1 cellular context compared by ENCODE assay signal in the genomic region with DNA sequence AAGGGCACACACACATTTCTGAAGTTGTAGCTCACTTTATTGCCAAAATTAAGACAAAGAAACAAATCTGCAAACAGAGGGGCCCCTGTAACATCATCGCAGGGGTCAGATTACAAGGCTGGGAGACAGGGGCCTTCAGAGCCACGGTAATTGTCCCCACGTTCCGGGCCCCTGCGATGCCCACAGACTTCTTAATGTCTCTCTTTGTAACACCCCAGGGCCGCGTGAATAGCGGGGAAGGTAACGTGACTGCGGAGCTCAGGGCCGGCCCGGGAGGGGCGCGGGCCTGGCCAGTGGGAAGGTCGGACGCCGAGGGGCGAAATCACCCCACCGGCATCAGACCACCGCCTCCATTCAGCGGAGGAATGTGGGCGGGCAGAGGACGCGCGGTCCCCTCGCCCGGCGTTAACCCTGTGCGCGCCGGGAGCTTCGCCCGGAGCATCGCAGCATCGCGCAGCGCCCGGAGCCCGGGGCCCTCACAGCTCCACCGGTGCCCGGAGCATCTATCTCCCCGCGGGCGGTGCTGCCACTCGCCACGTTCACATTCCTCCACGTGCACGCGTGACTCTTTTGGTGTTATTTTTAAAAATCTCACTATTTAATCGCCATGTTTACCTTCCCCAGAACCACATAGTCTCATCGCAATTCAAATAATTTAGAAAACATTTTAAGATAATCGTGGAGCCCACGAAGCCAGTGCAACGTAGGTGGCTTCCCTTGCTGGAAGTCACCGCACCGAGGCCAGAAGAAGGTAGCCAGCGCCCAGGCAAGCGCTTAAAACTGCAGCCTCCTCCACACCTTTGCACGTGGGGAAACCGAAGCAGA.
A peak's percentile ranks its signal among the peaks of the same experiment; 100 is the strongest.
TF ChIP-seq lines count a peak whose summit lies in the region.

No MANE protein-coding gene starts in this region.

TF ChIP-seq in HepG2, 621 proteins besides CTCF, POLR2A, EP300 and RAD21 (continued from another document and continues in another):
- TF ChIP-seq, protein P1, sequence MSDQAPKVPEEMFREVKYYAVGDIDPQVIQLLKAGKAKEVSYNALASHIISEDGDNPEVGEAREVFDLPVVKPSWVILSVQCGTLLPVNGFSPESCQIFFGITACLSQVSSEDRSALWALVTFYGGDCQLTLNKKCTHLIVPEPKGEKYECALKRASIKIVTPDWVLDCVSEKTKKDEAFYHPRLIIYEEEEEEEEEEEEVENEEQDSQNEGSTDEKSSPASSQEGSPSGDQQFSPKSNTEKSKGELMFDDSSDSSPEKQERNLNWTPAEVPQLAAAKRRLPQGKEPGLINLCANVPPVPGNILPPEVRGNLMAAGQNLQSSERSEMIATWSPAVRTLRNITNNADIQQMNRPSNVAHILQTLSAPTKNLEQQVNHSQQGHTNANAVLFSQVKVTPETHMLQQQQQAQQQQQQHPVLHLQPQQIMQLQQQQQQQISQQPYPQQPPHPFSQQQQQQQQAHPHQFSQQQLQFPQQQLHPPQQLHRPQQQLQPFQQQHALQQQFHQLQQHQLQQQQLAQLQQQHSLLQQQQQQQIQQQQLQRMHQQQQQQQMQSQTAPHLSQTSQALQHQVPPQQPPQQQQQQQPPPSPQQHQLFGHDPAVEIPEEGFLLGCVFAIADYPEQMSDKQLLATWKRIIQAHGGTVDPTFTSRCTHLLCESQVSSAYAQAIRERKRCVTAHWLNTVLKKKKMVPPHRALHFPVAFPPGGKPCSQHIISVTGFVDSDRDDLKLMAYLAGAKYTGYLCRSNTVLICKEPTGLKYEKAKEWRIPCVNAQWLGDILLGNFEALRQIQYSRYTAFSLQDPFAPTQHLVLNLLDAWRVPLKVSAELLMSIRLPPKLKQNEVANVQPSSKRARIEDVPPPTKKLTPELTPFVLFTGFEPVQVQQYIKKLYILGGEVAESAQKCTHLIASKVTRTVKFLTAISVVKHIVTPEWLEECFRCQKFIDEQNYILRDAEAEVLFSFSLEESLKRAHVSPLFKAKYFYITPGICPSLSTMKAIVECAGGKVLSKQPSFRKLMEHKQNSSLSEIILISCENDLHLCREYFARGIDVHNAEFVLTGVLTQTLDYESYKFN (CRISPR knock-in tag; conservative IDR thresholded peaks at IDR 0.05) = peak; percentile 60
- TF ChIP-seq ZNF850 (CRISPR knock-in tag; conservative IDR thresholded peaks at IDR 0.05) = no peak
- peak; percentile 23 for TF ChIP-seq ZEB1 (IDR thresholded peaks at IDR 0.05; ENCODE audit: insufficient replicate concordance, low read depth)
- peak; percentile 50; the same call in 1 of the 2 replicates for TF ChIP-seq SP5 (CRISPR knock-in tag; IDR thresholded peaks at IDR 0.05; ENCODE audit: borderline replicate concordance, low read depth)
- TF ChIP-seq KDM2A (CRISPR knock-in tag; IDR thresholded peaks at IDR 0.05; ENCODE audit: borderline replicate concordance, low read depth) = peak; percentile 80
- peak; percentile 58 for TF ChIP-seq PHF8 (CRISPR knock-in tag; IDR thresholded peaks at IDR 0.05)
- TF ChIP-seq, protein P2, sequence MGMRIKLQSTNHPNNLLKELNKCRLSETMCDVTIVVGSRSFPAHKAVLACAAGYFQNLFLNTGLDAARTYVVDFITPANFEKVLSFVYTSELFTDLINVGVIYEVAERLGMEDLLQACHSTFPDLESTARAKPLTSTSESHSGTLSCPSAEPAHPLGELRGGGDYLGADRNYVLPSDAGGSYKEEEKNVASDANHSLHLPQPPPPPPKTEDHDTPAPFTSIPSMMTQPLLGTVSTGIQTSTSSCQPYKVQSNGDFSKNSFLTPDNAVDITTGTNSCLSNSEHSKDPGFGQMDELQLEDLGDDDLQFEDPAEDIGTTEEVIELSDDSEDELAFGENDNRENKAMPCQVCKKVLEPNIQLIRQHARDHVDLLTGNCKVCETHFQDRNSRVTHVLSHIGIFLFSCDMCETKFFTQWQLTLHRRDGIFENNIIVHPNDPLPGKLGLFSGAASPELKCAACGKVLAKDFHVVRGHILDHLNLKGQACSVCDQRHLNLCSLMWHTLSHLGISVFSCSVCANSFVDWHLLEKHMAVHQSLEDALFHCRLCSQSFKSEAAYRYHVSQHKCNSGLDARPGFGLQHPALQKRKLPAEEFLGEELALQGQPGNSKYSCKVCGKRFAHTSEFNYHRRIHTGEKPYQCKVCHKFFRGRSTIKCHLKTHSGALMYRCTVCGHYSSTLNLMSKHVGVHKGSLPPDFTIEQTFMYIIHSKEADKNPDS (CRISPR knock-in tag; IDR thresholded peaks at IDR 0.05) = 0 out of 2 replicates have a peak, but pooled peaks have one; percentile 56
- no peak for TF ChIP-seq RORA (CRISPR knock-in tag; IDR thresholded peaks at IDR 0.05)
- no peak for TF ChIP-seq CBX1 (IDR thresholded peaks at IDR 0.05; ENCODE audit: low read depth)
- no peak for TF ChIP-seq TRIM24 (CRISPR knock-in tag; IDR thresholded peaks at IDR 0.05)
- TF ChIP-seq, protein P3, sequence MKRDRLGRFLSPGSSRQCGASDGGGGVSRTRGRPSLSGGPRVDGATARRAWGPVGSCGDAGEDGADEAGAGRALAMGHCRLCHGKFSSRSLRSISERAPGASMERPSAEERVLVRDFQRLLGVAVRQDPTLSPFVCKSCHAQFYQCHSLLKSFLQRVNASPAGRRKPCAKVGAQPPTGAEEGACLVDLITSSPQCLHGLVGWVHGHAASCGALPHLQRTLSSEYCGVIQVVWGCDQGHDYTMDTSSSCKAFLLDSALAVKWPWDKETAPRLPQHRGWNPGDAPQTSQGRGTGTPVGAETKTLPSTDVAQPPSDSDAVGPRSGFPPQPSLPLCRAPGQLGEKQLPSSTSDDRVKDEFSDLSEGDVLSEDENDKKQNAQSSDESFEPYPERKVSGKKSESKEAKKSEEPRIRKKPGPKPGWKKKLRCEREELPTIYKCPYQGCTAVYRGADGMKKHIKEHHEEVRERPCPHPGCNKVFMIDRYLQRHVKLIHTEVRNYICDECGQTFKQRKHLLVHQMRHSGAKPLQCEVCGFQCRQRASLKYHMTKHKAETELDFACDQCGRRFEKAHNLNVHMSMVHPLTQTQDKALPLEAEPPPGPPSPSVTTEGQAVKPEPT (CRISPR knock-in tag; IDR thresholded peaks at IDR 0.05; ENCODE audit: low read depth) = 0 out of 2 replicates have a peak, but pooled peaks have one; percentile 41
- TF ChIP-seq SETDB1 (CRISPR knock-in tag; IDR thresholded peaks at IDR 0.05; ENCODE audit: borderline replicate concordance) = no peak
- peak; percentile 77; the same call in 1 of the 2 replicates for TF ChIP-seq NRL (CRISPR knock-in tag; IDR thresholded peaks at IDR 0.05; ENCODE audit: borderline replicate concordance)
- TF ChIP-seq, protein P4, sequence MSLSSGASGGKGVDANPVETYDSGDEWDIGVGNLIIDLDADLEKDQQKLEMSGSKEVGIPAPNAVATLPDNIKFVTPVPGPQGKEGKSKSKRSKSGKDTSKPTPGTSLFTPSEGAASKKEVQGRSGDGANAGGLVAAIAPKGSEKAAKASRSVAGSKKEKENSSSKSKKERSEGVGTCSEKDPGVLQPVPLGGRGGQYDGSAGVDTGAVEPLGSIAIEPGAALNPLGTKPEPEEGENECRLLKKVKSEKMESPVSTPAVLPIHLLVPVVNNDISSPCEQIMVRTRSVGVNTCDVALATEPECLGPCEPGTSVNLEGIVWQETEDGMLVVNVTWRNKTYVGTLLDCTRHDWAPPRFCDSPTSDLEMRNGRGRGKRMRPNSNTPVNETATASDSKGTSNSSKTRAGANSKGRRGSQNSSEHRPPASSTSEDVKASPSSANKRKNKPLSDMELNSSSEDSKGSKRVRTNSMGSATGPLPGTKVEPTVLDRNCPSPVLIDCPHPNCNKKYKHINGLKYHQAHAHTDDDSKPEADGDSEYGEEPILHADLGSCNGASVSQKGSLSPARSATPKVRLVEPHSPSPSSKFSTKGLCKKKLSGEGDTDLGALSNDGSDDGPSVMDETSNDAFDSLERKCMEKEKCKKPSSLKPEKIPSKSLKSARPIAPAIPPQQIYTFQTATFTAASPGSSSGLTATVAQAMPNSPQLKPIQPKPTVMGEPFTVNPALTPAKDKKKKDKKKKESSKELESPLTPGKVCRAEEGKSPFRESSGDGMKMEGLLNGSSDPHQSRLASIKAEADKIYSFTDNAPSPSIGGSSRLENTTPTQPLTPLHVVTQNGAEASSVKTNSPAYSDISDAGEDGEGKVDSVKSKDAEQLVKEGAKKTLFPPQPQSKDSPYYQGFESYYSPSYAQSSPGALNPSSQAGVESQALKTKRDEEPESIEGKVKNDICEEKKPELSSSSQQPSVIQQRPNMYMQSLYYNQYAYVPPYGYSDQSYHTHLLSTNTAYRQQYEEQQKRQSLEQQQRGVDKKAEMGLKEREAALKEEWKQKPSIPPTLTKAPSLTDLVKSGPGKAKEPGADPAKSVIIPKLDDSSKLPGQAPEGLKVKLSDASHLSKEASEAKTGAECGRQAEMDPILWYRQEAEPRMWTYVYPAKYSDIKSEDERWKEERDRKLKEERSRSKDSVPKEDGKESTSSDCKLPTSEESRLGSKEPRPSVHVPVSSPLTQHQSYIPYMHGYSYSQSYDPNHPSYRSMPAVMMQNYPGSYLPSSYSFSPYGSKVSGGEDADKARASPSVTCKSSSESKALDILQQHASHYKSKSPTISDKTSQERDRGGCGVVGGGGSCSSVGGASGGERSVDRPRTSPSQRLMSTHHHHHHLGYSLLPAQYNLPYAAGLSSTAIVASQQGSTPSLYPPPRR (CRISPR knock-in tag; IDR thresholded peaks at IDR 0.05; ENCODE audit: borderline replicate concordance) = no peak
- no peak for TF ChIP-seq DPF2 (CRISPR knock-in tag; IDR thresholded peaks at IDR 0.05; ENCODE audit: borderline replicate concordance, low read depth)
- 0 out of 2 replicates have a peak, but pooled peaks have one; percentile 76 for TF ChIP-seq ARHGAP35 (CRISPR knock-in tag; IDR thresholded peaks at IDR 0.05; ENCODE audit: borderline replicate concordance)
- no peak for TF ChIP-seq ZNF670 (CRISPR knock-in tag; IDR thresholded peaks at IDR 0.05; ENCODE audit: borderline replicate concordance)
- TF ChIP-seq TEAD2 (CRISPR knock-in tag; IDR thresholded peaks at IDR 0.05) = 0 out of 2 replicates have a peak, but pooled peaks have one; percentile 29
- no peak for TF ChIP-seq MAF1 (CRISPR knock-in tag; IDR thresholded peaks at IDR 0.05; ENCODE audit: borderline replicate concordance)
- TF ChIP-seq, protein P5, sequence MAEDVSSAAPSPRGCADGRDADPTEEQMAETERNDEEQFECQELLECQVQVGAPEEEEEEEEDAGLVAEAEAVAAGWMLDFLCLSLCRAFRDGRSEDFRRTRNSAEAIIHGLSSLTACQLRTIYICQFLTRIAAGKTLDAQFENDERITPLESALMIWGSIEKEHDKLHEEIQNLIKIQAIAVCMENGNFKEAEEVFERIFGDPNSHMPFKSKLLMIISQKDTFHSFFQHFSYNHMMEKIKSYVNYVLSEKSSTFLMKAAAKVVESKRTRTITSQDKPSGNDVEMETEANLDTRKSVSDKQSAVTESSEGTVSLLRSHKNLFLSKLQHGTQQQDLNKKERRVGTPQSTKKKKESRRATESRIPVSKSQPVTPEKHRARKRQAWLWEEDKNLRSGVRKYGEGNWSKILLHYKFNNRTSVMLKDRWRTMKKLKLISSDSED (CRISPR knock-in tag; IDR thresholded peaks at IDR 0.05) = no peak
- peak; percentile 63 for TF ChIP-seq GATAD2A (CRISPR knock-in tag; IDR thresholded peaks at IDR 0.05)
- TF ChIP-seq ZKSCAN8 (CRISPR knock-in tag; IDR thresholded peaks at IDR 0.05; ENCODE audit: borderline replicate concordance) = peak; percentile 50; the same call in 1 of the 2 replicates
- peak; percentile 78; the same call in 1 of the 2 replicates for TF ChIP-seq TOPORS (CRISPR knock-in tag; IDR thresholded peaks at IDR 0.05)
- peak; percentile 69 for TF ChIP-seq POGZ (CRISPR knock-in tag; IDR thresholded peaks at IDR 0.05)
- no peak for TF ChIP-seq PHF21A (CRISPR knock-in tag; IDR thresholded peaks at IDR 0.05)
- TF ChIP-seq MTA1 (CRISPR knock-in tag; IDR thresholded peaks at IDR 0.05; ENCODE audit: borderline replicate concordance) = peak; percentile 74; the same call in 1 of the 2 replicates
- TF ChIP-seq ZNF343 (CRISPR knock-in tag; IDR thresholded peaks at IDR 0.05) = 0 out of 2 replicates have a peak, but pooled peaks have one; percentile 28
- peak; percentile 77; the same call in 1 of the 2 replicates for TF ChIP-seq ZNF446 (CRISPR knock-in tag; IDR thresholded peaks at IDR 0.05)
- no peak for TF ChIP-seq ADNP (CRISPR knock-in tag; IDR thresholded peaks at IDR 0.05)
- no peak for TF ChIP-seq MAFF (IDR thresholded peaks at IDR 0.05; ENCODE audit: low read depth, low read length)
- TF ChIP-seq KLF6 (CRISPR knock-in tag; IDR thresholded peaks at IDR 0.05) = peak; percentile 26; the same call in 1 of the 2 replicates
- TF ChIP-seq NFE2 (CRISPR knock-in tag; IDR thresholded peaks at IDR 0.05) = no peak
- TF ChIP-seq RBM22 (optimal IDR thresholded peaks at IDR 0.05; ENCODE audit: low read length) = no peak
- no peak; the same call in 1 of the 2 replicates for TF ChIP-seq MYC (CRISPR knock-in tag; IDR thresholded peaks at IDR 0.05; ENCODE audit: borderline replicate concordance)
- peak; percentile 85; the same call in 1 of the 2 replicates for TF ChIP-seq ZNF709 (CRISPR knock-in tag; IDR thresholded peaks at IDR 0.05)
- TF ChIP-seq ZFYVE20 (CRISPR knock-in tag; IDR thresholded peaks at IDR 0.05; ENCODE audit: borderline replicate concordance, low read depth) = no peak
- TF ChIP-seq, protein P6, sequence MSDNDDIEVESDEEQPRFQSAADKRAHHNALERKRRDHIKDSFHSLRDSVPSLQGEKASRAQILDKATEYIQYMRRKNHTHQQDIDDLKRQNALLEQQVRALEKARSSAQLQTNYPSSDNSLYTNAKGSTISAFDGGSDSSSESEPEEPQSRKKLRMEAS (IDR thresholded peaks at IDR 0.05) = peak; percentile 82
